ENCODE assay signal across 1 cellular context in genomic region chr11:62394825-62395538, GRCh38.
TF ChIP-seq lines count a peak whose summit lies in the region.

No MANE protein-coding gene starts in this region.

TF ChIP-seq in SK-N-SH treated with all-trans-retinoic acid at 6 μM for 48 hours, 23 proteins besides CTCF, POLR2A, EP300 and RAD21 (continued from another document):
- 0 out of 2 replicates have a peak, but pooled peaks have one; percentile 43 for TF ChIP-seq TSHZ2 (CRISPR knock-in tag; IDR thresholded peaks at IDR 0.05)
- TF ChIP-seq ISL1 (CRISPR knock-in tag; IDR thresholded peaks at IDR 0.05): no peak
- TF ChIP-seq ZFP30 (CRISPR knock-in tag; IDR thresholded peaks at IDR 0.05): no peak
- 0 out of 2 replicates have a peak, but pooled peaks have one; percentile 52 for TF ChIP-seq ZFP3 (CRISPR knock-in tag; IDR thresholded peaks at IDR 0.05)
- peak; percentile 89 for TF ChIP-seq ZNF70 (CRISPR knock-in tag; IDR thresholded peaks at IDR 0.05)
- TF ChIP-seq PPARA (CRISPR knock-in tag; IDR thresholded peaks at IDR 0.05; ENCODE audit: borderline replicate concordance): no peak
- TF ChIP-seq POU6F1 (CRISPR knock-in tag; IDR thresholded peaks at IDR 0.05; ENCODE audit: borderline replicate concordance, low read depth): no peak
- TF ChIP-seq BACH2 (CRISPR knock-in tag; IDR thresholded peaks at IDR 0.05; ENCODE audit: borderline replicate concordance): no peak
- 0 out of 2 replicates have a peak, but pooled peaks have one; percentile 32 for TF ChIP-seq GLIS3 (CRISPR knock-in tag; IDR thresholded peaks at IDR 0.05)
- TF ChIP-seq ZC3H10 (CRISPR knock-in tag; IDR thresholded peaks at IDR 0.05): no peak
- no peak for TF ChIP-seq ZNF565 (CRISPR knock-in tag; conservative IDR thresholded peaks at IDR 0.05; ENCODE audit: low read depth)
- no peak for TF ChIP-seq PATZ1 (CRISPR knock-in tag; IDR thresholded peaks at IDR 0.05; ENCODE audit: borderline replicate concordance)
- peak; percentile 74 for TF ChIP-seq TCF4 (CRISPR knock-in tag; IDR thresholded peaks at IDR 0.05; ENCODE audit: borderline replicate concordance)
- no peak for TF ChIP-seq RARB (CRISPR knock-in tag; IDR thresholded peaks at IDR 0.05)
- no peak for TF ChIP-seq CSRNP3 (CRISPR knock-in tag; IDR thresholded peaks at IDR 0.05)
- TF ChIP-seq TOX (CRISPR knock-in tag; IDR thresholded peaks at IDR 0.05; ENCODE audit: borderline replicate concordance): no peak
- no peak for TF ChIP-seq SNAI2 (CRISPR knock-in tag; IDR thresholded peaks at IDR 0.05)
